19 cellular contexts compared by ENCODE assay signal in the genomic region with DNA sequence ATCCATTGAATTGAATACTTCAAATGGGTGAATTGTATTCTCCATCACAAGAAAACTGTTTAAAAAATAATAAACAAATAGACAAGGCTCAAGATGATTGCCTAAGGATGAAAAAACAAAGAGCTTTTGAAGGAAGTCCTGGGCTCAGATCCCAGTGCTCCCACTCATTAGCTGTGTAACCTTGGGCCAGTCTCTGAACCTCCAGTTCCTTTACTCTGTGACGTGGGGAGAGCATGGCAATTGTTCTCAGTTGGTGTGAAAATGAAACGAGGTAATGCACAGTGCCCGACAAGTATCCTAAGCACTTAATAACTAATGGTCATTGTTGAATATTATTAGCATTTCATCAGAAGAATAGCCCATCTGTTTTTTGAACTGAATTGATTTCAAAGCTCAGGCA. TPM values are rescaled to one million over a fixed set of nuclear protein-coding genes. Genes with fewer than 3 reads are reported as not detected.
DNase-seq lines count a peak whose midpoint lies in the region; ATAC-seq lines count a peak whose summit lies in the region.
"Had no signal": no experiment of that assay in that cellular context is flagged by ENCODE, and none has a peak within 500 bp of the region (broad histone marks: within the 10 kb centered on the region; RNA-seq: fewer than 3 reads in every experiment).

No MANE protein-coding gene starts in this region.

- intact Hi-C loops in left ventricle myocardium superior (cut with micrococcal nuclease): no loop called here
- intact Hi-C loops in Right ventricle myocardium inferior (cut with DNase I): no loop called here

- ATAC-seq in left ventricle myocardium superior: peak; percentile 20
- no peak for ATAC-seq in Right ventricle myocardium inferior
- no peak for ATAC-seq in GM18858 (IDR thresholded peaks at IDR 0.05; ENCODE audit: unreplicated experiment)
- ATAC-seq: PC-3 had no signal

- no peak for DNase-seq in left ventricle myocardium superior
- DNase-seq in Right ventricle myocardium inferior (ENCODE audit: missing footprints): no peak
- no peak for DNase-seq in NCI-H187 treated with DMSO at 0.1 percent for 48 hours (lab: John Stamatoyannopoulos, UW)
- DNase-seq in GM03348 (ENCODE audit: low spot score): no peak
- DNase-seq: BE2C; Caco-2; CD4-positive, CD25-positive, alpha-beta regulatory T cell; NCI-H1092 treated with DMSO at 0.1 percent for 48 hours; NCI-H1694; NCI-H2107; NCI-H2227 treated with DMSO at 0.1 percent for 48 hours; NCI-H524; PC-3; RPMI8226; SIG-M5 had no signal

- H3K27ac ChIP-seq in cingulate gyrus (ENCODE audit: low read depth, low read length) (peak overlapping the region; percentile 81), layer of hippocampus (ENCODE audit: low read depth, low read length) (peak overlapping the region; percentile 74), temporal lobe (ENCODE audit: low read depth, low read length) (peak overlapping the region; percentile 77)

- H3K27me3 ChIP-seq in layer of hippocampus (ENCODE audit: control insufficient read depth, insufficient read depth, low read length): no peaks in the 10 kb centered on the region
- H3K27me3 ChIP-seq: BE2C had no signal

RNA-seq across cellular contexts. Expression of gene TNIK, which starts 40.7 kb away (rescaled TPM):
- total RNA-seq in left ventricle myocardium superior: 32.7 TPM
- 29.1 TPM for total RNA-seq in Right ventricle myocardium inferior
- total RNA-seq in temporal lobe: 69.1 TPM
